In genomic region chr9:134376386-134377142, GRCh38 we compare ENCODE assay signal across 15 cellular contexts. TPM values are rescaled to one million over a fixed set of nuclear protein-coding genes. Genes with fewer than 3 reads are reported as not detected.
A peak's percentile ranks its signal among the peaks of the same experiment; 100 is the strongest.
DNase-seq lines count a peak whose midpoint lies in the region; ATAC-seq and TF ChIP-seq lines count a peak whose summit lies in the region.
"Had no signal": no experiment of that assay in that cellular context is flagged by ENCODE, and none has a peak within 500 bp of the region (broad histone marks: within the 10 kb centered on the region; RNA-seq: fewer than 3 reads in every experiment).

No MANE protein-coding gene starts in this region.

- DNase-seq in Panc1 (ENCODE audit: low read depth, low spot score): no peak
- DNase-seq in thyroid gland: peak; percentile 71 to 76
- no peak for DNase-seq in DMS153 treated with DMSO at 0.1 percent for 48 hours (lab: John Stamatoyannopoulos, UW; ENCODE audit: unreplicated experiment)
- no peak for DNase-seq in NCI-H2196 (lab: John Stamatoyannopoulos, UW; ENCODE audit: unreplicated experiment)
- DNase-seq: activated CD4-positive, alpha-beta T cell treated with anti-CD3 and anti-CD28 coated beads, Interleukin-2, amount 50 U/mL, for 4 hours; activated naive CD4-positive, alpha-beta T cell treated with Interleukin-2 at 50 U/mL for 16 hours; Caco-2; NCI-H1092; NCI-H82; stimulated activated CD4-positive, alpha-beta T cell treated with anti-CD3 and anti-CD28 coated beads, Interleukin-1b, Interleukin-23, amount 100 ng/mL, for 48 hours; stimulated activated naive CD8-positive, alpha-beta T cell treated with anti-CD3 and anti-CD28 coated beads, Interleukin-15, amount 100 ng/mL, for 72 hours had no signal

- TF ChIP-seq CTCF in Panc1 (IDR thresholded peaks at IDR 0.05) (no peak), thyroid gland (IDR thresholded peaks at IDR 0.05) (no peak)

- no TSS peak for BruUV-seq in Panc1 (replicated peaks; lab: Mats Ljungman, UMichigan)

- 37 to 42% methylated on average over 17 to 21 of the region's 27 CpGs for WGBS in thyroid gland, 2 donors

- in situ Hi-C loops in Panc1 (cut with HindIII; ENCODE audit: low pct_unique_long_range_greater_than_20kb, low sequenced_read_pairs): no loop called here

- no peak for TF ChIP-seq POLR2A in thyroid gland (IDR thresholded peaks at IDR 0.05)

- CTCF ChIA-PET in Panc1 (lab: Charles Lee): no interaction called here

- H3K4me1 ChIP-seq in Panc1 (ENCODE audit: control insufficient read depth, insufficient read depth, low read length): peaks cover 71% of the 10 kb centered on the region
- H3K4me1 ChIP-seq in endocrine pancreas (ENCODE audit: control insufficient read depth, insufficient read depth, low read length): no peaks in the 10 kb centered on the region
- peaks cover 69% of the 10 kb centered on the region for H3K4me1 ChIP-seq in muscle layer of colon (ENCODE audit: insufficient read depth, low read length)
- H3K4me1 ChIP-seq in thyroid gland: peaks cover 75 to 100% of the 10 kb centered on the region in 2 donors
- H3K4me1 ChIP-seq: Caco-2 had no signal

- peak overlapping the region; percentile 51; the same call in 1 of the 2 replicates for H3K27ac ChIP-seq in Panc1 (ENCODE audit: low read length)
- H3K27ac ChIP-seq in muscle layer of colon (ENCODE audit: low read depth, low read length): peak overlapping the region; percentile 2
- H3K27ac ChIP-seq in thyroid gland: peak overlapping the region in 2 of 3 donors; percentile 76 to 78

- H3K4me3 ChIP-seq in Panc1 (ENCODE audit: low read depth in 2 of 2, low read length in 2 of 2) (no peak overlapping the region), endocrine pancreas (ENCODE audit: control insufficient read depth, insufficient read depth, low read length) (no peak overlapping the region), muscle layer of colon (ENCODE audit: low read depth in 1 of 2, low read length in 2 of 2) (no peak overlapping the region), thyroid gland (replicated peaks in 1 of 3) (no peak overlapping the region)

- H3K27me3 ChIP-seq in Panc1 (ENCODE audit: control insufficient read depth, insufficient read depth, low read length) (no peaks in the 10 kb centered on the region), endocrine pancreas (ENCODE audit: control insufficient read depth, insufficient read depth, low read length) (no peaks in the 10 kb centered on the region), muscle layer of colon (ENCODE audit: control insufficient read depth in 1 of 2, insufficient read depth in 2 of 2, low read length in 2 of 2) (no peaks in the 10 kb centered on the region), thyroid gland (no peaks in the 10 kb centered on the region)

- H3K9ac ChIP-seq in endocrine pancreas (ENCODE audit: control insufficient read depth, insufficient read depth, low read length): peak overlapping the region; percentile 40
- H3K9ac ChIP-seq in muscle layer of colon (ENCODE audit: low read length): no peak overlapping the region

- H3K9me3 ChIP-seq in Panc1 (ENCODE audit: control insufficient read depth, insufficient read depth, low read depth, low read length) (no peaks in the 10 kb centered on the region), endocrine pancreas (ENCODE audit: control insufficient read depth, low read length) (no peaks in the 10 kb centered on the region), muscle layer of colon (ENCODE audit: low read length) (no peaks in the 10 kb centered on the region), thyroid gland (no peaks in the 10 kb centered on the region)
- H3K9me3 ChIP-seq: Caco-2 had no signal

- ATAC-seq in Panc1 (no peak), GM18519 (IDR thresholded peaks at IDR 0.05; ENCODE audit: low FRiP score, unreplicated experiment) (no peak), GM21423 (IDR thresholded peaks at IDR 0.05; ENCODE audit: unreplicated experiment) (no peak)
- ATAC-seq: stimulated activated naive CD8-positive, alpha-beta T cell treated with anti-CD3 and anti-CD28 coated beads, Interleukin-15, amount 100 ng/mL, for 72 hours had no signal

- POLR2A ChIA-PET in Panc1 (lab: Charles Lee): interaction anchor here (0.6 kb wide), 1 partner anchor 241 kb away, joined by 6 read pairs; the partner anchor contains the start of gene WDR5

- no peaks in the 10 kb centered on the region for H3K36me3 ChIP-seq in Panc1 (ENCODE audit: control insufficient read depth, insufficient read depth, low read length)
- no peaks in the 10 kb centered on the region for H3K36me3 ChIP-seq in endocrine pancreas (ENCODE audit: control insufficient read depth, insufficient read depth, low read length)
- H3K36me3 ChIP-seq in muscle layer of colon (ENCODE audit: insufficient read depth, low read length): no peaks in the 10 kb centered on the region
- H3K36me3 ChIP-seq in thyroid gland: no peaks in the 10 kb centered on the region

- intact Hi-C loops in Panc1 (cut with micrococcal nuclease; ENCODE audit: unreplicated experiment): no loop called here
- intact Hi-C loops in thyroid gland (cut with DNase I): no loop called here

RNA-seq across cellular contexts. Expression of gene RXRA, which starts 50.3 kb away (rescaled TPM):
- 31.6 TPM for total RNA-seq in Panc1 (2021; ENCODE audit: unreplicated experiment)
- 45.8 TPM for polyA plus RNA-seq in Panc1 (2012; ENCODE audit: insufficient read length)
- total RNA-seq in thyroid gland: 10 to 100 TPM; 39.4 to 81.3 (median 67.4) TPM

Comparison
In these comparisons a context has a peak if more than half of its experiments do, and no peak if none do; other contexts are left out.
1. DNase-seq: peak in thyroid gland (2 of 2); none in Panc1 (single experiment), DMS153 treated with DMSO at 0.1 percent for 48 hours (single experiment) and NCI-H2196 (single experiment).
2. H3K27ac ChIP-seq: peak in every context shown above with its lines; median percentile 77 in thyroid gland; 51 in Panc1; 2 in muscle layer of colon.